Comparison of ENCODE assay signal across 9 cellular contexts in genomic region chr1:228488818-228489674, GRCh38. TPM values are rescaled to one million over a fixed set of nuclear protein-coding genes. Genes with fewer than 3 reads are reported as not detected.
DNase-seq lines count a peak whose midpoint lies in the region; ATAC-seq and TF ChIP-seq lines count a peak whose summit lies in the region.
"Had no signal": no experiment of that assay in that cellular context is flagged by ENCODE, and none has a peak within 500 bp of the region (broad histone marks: within the 10 kb centered on the region; RNA-seq: fewer than 3 reads in every experiment).

No MANE protein-coding gene starts in this region.

- H3K9me3 ChIP-seq in left ventricle myocardium inferior (replicated peaks) (no peaks in the 10 kb centered on the region), right cardiac atrium (ENCODE audit: control insufficient read depth, low read length) (no peaks in the 10 kb centered on the region), iPS-20b (ENCODE audit: insufficient read depth, low read depth, low read length) (no peaks in the 10 kb centered on the region), upper lobe of right lung (no peaks in the 10 kb centered on the region)

- DNase-seq in left ventricle myocardium inferior (no peak), right cardiac atrium (no peak), upper lobe of right lung (no peak)
- no peak for DNase-seq in stimulated activated CD4-positive, alpha-beta T cell treated with anti-CD3 and anti-CD28 coated beads, Interleukin-12 subunit alpha, Interleukin-12 subunit beta, amount 100 ng/mL, for 4 hours

- ATAC-seq in right cardiac atrium = no peak
- ATAC-seq in activated T-helper 17 cell treated with anti-CD3 and anti-CD28 coated beads, Interleukin-2, amount 50 U/mL, for 72 hours (replicated peaks) = no peak
- no peak for ATAC-seq in upper lobe of right lung
- no peak for ATAC-seq in HG03521 (IDR thresholded peaks at IDR 0.05; ENCODE audit: unreplicated experiment)
- no peak for ATAC-seq in HG03135 (IDR thresholded peaks at IDR 0.05; ENCODE audit: unreplicated experiment)
- ATAC-seq: Right ventricle myocardium inferior had no signal

- H3K27me3 Mint-ChIP-seq in activated T-helper 17 cell treated with anti-CD3 and anti-CD28 coated beads, Interleukin-2, amount 50 U/mL, for 72 hours = no peaks in the 10 kb centered on the region

- H3K9me3 Mint-ChIP-seq in activated T-helper 17 cell treated with anti-CD3 and anti-CD28 coated beads, Interleukin-2, amount 50 U/mL, for 72 hours = no peaks in the 10 kb centered on the region

- WGBS in right cardiac atrium = 89% methylated on average over 9 of the region's 9 CpGs

- H3K36me3 Mint-ChIP-seq in activated T-helper 17 cell treated with anti-CD3 and anti-CD28 coated beads, Interleukin-2, amount 50 U/mL, for 72 hours (ENCODE audit: low read depth) = peaks cover 64% of the 10 kb centered on the region

- H3K27ac ChIP-seq in left ventricle myocardium inferior (replicated peaks) (peak overlapping the region; percentile 99), right cardiac atrium (ENCODE audit: low read length) (no peak overlapping the region), iPS-20b (ENCODE audit: low read length) (no peak overlapping the region), upper lobe of right lung (no peak overlapping the region)

- H3K4me3 ChIP-seq in left ventricle myocardium inferior (peak overlapping the region; percentile 81), right cardiac atrium (ENCODE audit: low read length) (no peak overlapping the region), iPS-20b (ENCODE audit: low read length) (peak overlapping the region; percentile 72; the same call in 1 of the 2 replicates), upper lobe of right lung (peak overlapping the region; percentile 85)

- no peaks in the 10 kb centered on the region for H3K27me3 ChIP-seq in left ventricle myocardium inferior (ENCODE audit: low read depth)
- no peaks in the 10 kb centered on the region for H3K27me3 ChIP-seq in right cardiac atrium (ENCODE audit: control insufficient read depth, insufficient read depth)
- H3K27me3 ChIP-seq in iPS-20b (ENCODE audit: insufficient read depth, low read length) = no peaks in the 10 kb centered on the region
- no peaks in the 10 kb centered on the region for H3K27me3 ChIP-seq in upper lobe of right lung

- peaks cover 13% of the 10 kb centered on the region for H3K4me1 Mint-ChIP-seq in activated T-helper 17 cell treated with anti-CD3 and anti-CD28 coated beads, Interleukin-2, amount 50 U/mL, for 72 hours

- H3K36me3 ChIP-seq in left ventricle myocardium inferior = peaks cover 28% of the 10 kb centered on the region
- peaks cover 38% of the 10 kb centered on the region for H3K36me3 ChIP-seq in iPS-20b (ENCODE audit: insufficient read depth, low read depth, low read length)
- H3K36me3 ChIP-seq in upper lobe of right lung = peaks cover 36% of the 10 kb centered on the region

- peak overlapping the region; percentile 85 for H3K4me3 Mint-ChIP-seq in activated T-helper 17 cell treated with anti-CD3 and anti-CD28 coated beads, Interleukin-2, amount 50 U/mL, for 72 hours

- peaks cover 52% of the 10 kb centered on the region for H3K4me1 ChIP-seq in left ventricle myocardium inferior
- H3K4me1 ChIP-seq in right cardiac atrium (ENCODE audit: control insufficient read depth, insufficient read depth, low read length) = peaks cover 7% of the 10 kb centered on the region
- H3K4me1 ChIP-seq in iPS-20b (ENCODE audit: insufficient read depth, low read length) = peaks cover 7% of the 10 kb centered on the region; the same call in 1 of the 2 replicates
- peaks cover 20% of the 10 kb centered on the region for H3K4me1 ChIP-seq in upper lobe of right lung

- no peak overlapping the region for H3K9ac ChIP-seq in iPS-20b (ENCODE audit: low read depth, low read length)

- TF ChIP-seq CTCF in left ventricle myocardium inferior (IDR thresholded peaks at IDR 0.05; ENCODE audit: borderline replicate concordance) = no peak
- TF ChIP-seq CTCF in upper lobe of right lung (IDR thresholded peaks at IDR 0.05) = no peak

- peak overlapping the region; percentile 80 for H3K27ac Mint-ChIP-seq in activated T-helper 17 cell treated with anti-CD3 and anti-CD28 coated beads, Interleukin-2, amount 50 U/mL, for 72 hours

- intact Hi-C loops in left ventricle myocardium inferior (cut with micrococcal nuclease) (no loop called here), right cardiac atrium (cut with DNase I) (no loop called here), upper lobe of right lung (cut with DNase I) (no loop called here)

RNA-seq across cellular contexts. Expression of gene RNF187, which starts 1.9 kb away (rescaled TPM):
- total RNA-seq in left ventricle myocardium inferior = 79.5 TPM
- total RNA-seq in right cardiac atrium = 100 to 1,000 TPM in 2 of 4 donors, 10 to 100 TPM in 2; 80.5 to 113 (median 94.2) TPM
- 34.1 TPM for polyA plus RNA-seq in right cardiac atrium
- total RNA-seq in activated T-helper 17 cell treated with anti-CD3 and anti-CD28 coated beads, Interleukin-2, amount 50 U/mL, for 72 hours = 100 to 1,000 TPM in 1 of 2 donors, 10 to 100 TPM in 1; 92.7 to 111 TPM
- 88.8 TPM for total RNA-seq in upper lobe of right lung
